Comparison of ENCODE assay signal across 8 cellular contexts in the genomic region with DNA sequence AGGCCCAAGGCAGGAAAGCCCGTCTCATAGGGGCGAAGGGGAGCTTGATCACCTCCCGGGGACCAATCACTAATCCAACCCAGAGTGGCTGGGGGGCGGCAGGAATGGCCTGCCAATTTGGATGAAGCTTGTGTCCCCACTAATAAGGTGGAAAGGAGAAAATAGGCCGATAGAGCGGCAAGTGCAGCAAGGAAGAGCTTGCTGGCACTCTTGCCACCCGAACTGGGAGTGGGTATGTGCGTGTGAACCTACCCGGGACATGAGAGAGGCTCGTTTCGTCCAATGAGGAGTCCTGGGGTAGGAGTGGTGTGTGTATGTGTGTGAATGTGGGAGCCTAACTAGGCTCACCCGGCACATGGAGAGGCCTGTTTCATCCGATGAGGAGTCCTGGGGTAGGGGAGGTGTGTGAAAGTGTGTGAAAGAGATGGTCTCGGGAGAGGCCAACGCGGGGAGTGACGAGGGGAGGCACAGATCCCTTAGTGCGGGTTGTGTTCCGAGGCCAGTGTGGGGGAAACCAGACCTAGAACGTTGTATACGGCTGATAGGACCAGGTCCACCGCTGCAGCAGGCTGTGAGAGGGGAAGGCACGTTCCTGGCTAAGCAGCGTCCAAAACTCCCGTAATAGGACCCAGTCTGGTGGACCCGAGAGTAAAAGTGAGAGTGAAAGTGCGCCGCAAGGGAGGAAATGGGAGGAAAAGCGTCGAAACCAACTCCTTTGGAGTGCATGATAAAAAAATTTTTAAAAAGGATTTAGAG. TPM values are rescaled to one million over a fixed set of nuclear protein-coding genes. Genes with fewer than 3 reads are reported as not detected.
A peak's percentile ranks its signal among the peaks of the same experiment; 100 is the strongest.
DNase-seq lines count a peak whose midpoint lies in the region; ATAC-seq and TF ChIP-seq lines count a peak whose summit lies in the region.

No MANE protein-coding gene starts in this region.

- H3K27ac Mint-ChIP-seq in T-helper 17 cell (no peak overlapping the region), CD14-positive monocyte (no peak overlapping the region)
- H3K27ac Mint-ChIP-seq in stimulated activated effector memory CD8-positive, alpha-beta T cell treated with anti-CD3 and anti-CD28 coated beads, Interleukin-12 subunit alpha, Interleukin-12 subunit beta, amount 100 ng/mL, for 72 hours = no peak overlapping the region

- ATAC-seq in T-helper 17 cell = peak; percentile 61
- ATAC-seq in stimulated activated effector memory CD8-positive, alpha-beta T cell treated with anti-CD3 and anti-CD28 coated beads, Interleukin-12 subunit alpha, Interleukin-12 subunit beta, amount 100 ng/mL, for 72 hours = peak; percentile 66

- TF ChIP-seq POLR2A in lower leg skin (IDR thresholded peaks at IDR 0.05) = no peak

- H3K9me3 ChIP-seq in T-helper 17 cell (ENCODE audit: control insufficient read depth, low read length, poor library complexity, severe bottlenecking) = no peaks in the 10 kb centered on the region

- H3K27me3 Mint-ChIP-seq in T-helper 17 cell (no peaks in the 10 kb centered on the region), CD14-positive monocyte (ENCODE audit: low read depth in 3 of 3) (no peaks in the 10 kb centered on the region)

- WGBS in lower leg skin, 2 donors = 1 to 3% methylated on average over 30 of the region's 30 CpGs

- H3K4me3 ChIP-seq in GM12875 (ENCODE audit: low read depth, low read length) (peak overlapping the region; percentile 49), lower leg skin (ENCODE audit: low read depth, poor library complexity, severe bottlenecking) (peak overlapping the region; percentile 16)

- TF ChIP-seq CTCF in GM12875 (IDR thresholded peaks at IDR 0.05; ENCODE audit: borderline replicate concordance, insufficient read depth, low read depth, low read length) = no peak
- TF ChIP-seq CTCF in lower leg skin (IDR thresholded peaks at IDR 0.05) = no peak
- TF ChIP-seq CTCF in CD14-positive monocyte (IDR thresholded peaks at IDR 0.05) = no peak

- H3K4me3 Mint-ChIP-seq in T-helper 17 cell (no peak overlapping the region), CD14-positive monocyte (no peak overlapping the region)
- H3K4me3 Mint-ChIP-seq in stimulated activated effector memory CD8-positive, alpha-beta T cell treated with anti-CD3 and anti-CD28 coated beads, Interleukin-12 subunit alpha, Interleukin-12 subunit beta, amount 100 ng/mL, for 72 hours = no peak overlapping the region

- intact Hi-C loops in lower leg skin (cut with DNase I; ENCODE audit: low total_unique reads) = no loop called here
- intact Hi-C loops in CD14-positive monocyte (cut with micrococcal nuclease) = no loop called here

- H3K4me1 Mint-ChIP-seq in T-helper 17 cell = no peaks in the 10 kb centered on the region
- H3K4me1 Mint-ChIP-seq in stimulated activated effector memory CD8-positive, alpha-beta T cell treated with anti-CD3 and anti-CD28 coated beads, Interleukin-12 subunit alpha, Interleukin-12 subunit beta, amount 100 ng/mL, for 72 hours = no peaks in the 10 kb centered on the region
- H3K4me1 Mint-ChIP-seq in CD14-positive monocyte = peaks cover 11% of the 10 kb centered on the region

- H3K36me3 Mint-ChIP-seq in T-helper 17 cell (ENCODE audit: low read depth) (no peaks in the 10 kb centered on the region), CD14-positive monocyte (peaks cover 0 to 2% of the 10 kb centered on the region in 2 donors)
- no peaks in the 10 kb centered on the region for H3K36me3 Mint-ChIP-seq in stimulated activated effector memory CD8-positive, alpha-beta T cell treated with anti-CD3 and anti-CD28 coated beads, Interleukin-12 subunit alpha, Interleukin-12 subunit beta, amount 100 ng/mL, for 72 hours

- H3K9me3 Mint-ChIP-seq in stimulated activated effector memory CD8-positive, alpha-beta T cell treated with anti-CD3 and anti-CD28 coated beads, Interleukin-12 subunit alpha, Interleukin-12 subunit beta, amount 100 ng/mL, for 72 hours = no peaks in the 10 kb centered on the region
- peaks cover 0 to 4% (median 0%) of the 10 kb centered on the region in 7 donors for H3K9me3 Mint-ChIP-seq in CD14-positive monocyte

- DNase-seq in T-helper 17 cell (no peak), dermis blood vessel endothelial cell (peak; percentile 64), lower leg skin (ENCODE audit: low spot score in 2 of 2) (peak; percentile 47 to 88), DMS 273 (lab: John Stamatoyannopoulos, UW; ENCODE audit: unreplicated experiment) (no peak), CD14-positive monocyte (ENCODE audit: low spot score) (no peak), NCI-H345 treated with DMSO at 0.1 percent for 48 hours (lab: John Stamatoyannopoulos, UW; ENCODE audit: unreplicated experiment) (no peak)
- no peak for DNase-seq in stimulated activated effector memory CD8-positive, alpha-beta T cell treated with anti-CD3 and anti-CD28 coated beads, Interleukin-12 subunit alpha, Interleukin-12 subunit beta, amount 100 ng/mL, for 72 hours (ENCODE audit: low spot score in 2 of 2)

RNA-seq across cellular contexts. Expression of a gene that starts 47.1 kb away (rescaled TPM):
- total RNA-seq in T-helper 17 cell = 10 to 100 TPM; 27.9 to 36.6 TPM
- total RNA-seq in dermis blood vessel endothelial cell = 16.7 and 17.9 TPM in 2 replicates
- 10 to 100 TPM; 24.7 to 34.3 (median 29.2) TPM for total RNA-seq in lower leg skin
- 1 to 10 TPM; 2.3 to 2.5 TPM for polyA plus RNA-seq in CD14-positive monocyte

RNA-seq across cellular contexts. Expression of a gene that starts 47.8 kb away (rescaled TPM):
- total RNA-seq in T-helper 17 cell (1 to 10 TPM in 1 of 2 donors, under 1 TPM in 1; 0.97 to 1.3 TPM), dermis blood vessel endothelial cell (0.84 TPM in 1 of 2 replicates, not detected in the other), lower leg skin (under 1 TPM in 3 of 4 donors, not detected in 1; 0.05 to 0.25 (median 0.06) TPM)
- not detected for polyA plus RNA-seq in CD14-positive monocyte

RNA-seq across cellular contexts. Expression of a gene that starts 54.1 kb away (rescaled TPM):
- total RNA-seq in T-helper 17 cell = 10 to 100 TPM; 45.9 to 46.3 TPM
- total RNA-seq in dermis blood vessel endothelial cell = 151 TPM in 2 replicates
- total RNA-seq in lower leg skin = 100 to 1,000 TPM; 101 to 139 (median 111) TPM
- 100 to 1,000 TPM; 186 to 200 TPM for polyA plus RNA-seq in CD14-positive monocyte

RNA-seq across cellular contexts. Expression of a gene that starts 54.4 kb away (rescaled TPM):
- total RNA-seq in T-helper 17 cell (10 to 100 TPM; 77.7 to 78.5 TPM), dermis blood vessel endothelial cell (208 and 237 TPM in 2 replicates), lower leg skin (100 to 1,000 TPM; 125 to 170 (median 131) TPM)
- polyA plus RNA-seq in CD14-positive monocyte = 100 to 1,000 TPM; 155 to 187 TPM

Comparison
In these comparisons a context has a peak if more than half of its experiments do, and no peak if none do; other contexts are left out.
1. DNase-seq: peak in dermis blood vessel endothelial cell (single experiment) and lower leg skin (2 of 2); none in T-helper 17 cell (0 of 3), stimulated activated effector memory CD8-positive, alpha-beta T cell treated with anti-CD3 and anti-CD28 coated beads, Interleukin-12 subunit alpha, Interleukin-12 subunit beta, amount 100 ng/mL, for 72 hours (0 of 2), DMS 273 (single experiment), CD14-positive monocyte (single experiment) and NCI-H345 treated with DMSO at 0.1 percent for 48 hours (single experiment).